In genomic region chrX:33906971-33907370, GRCh38 we compare ENCODE assay signal across 26 cellular contexts.
DNase-seq lines count a peak whose midpoint lies in the region; ATAC-seq and TF ChIP-seq lines count a peak whose summit lies in the region.
"Had no signal": no experiment of that assay in that cellular context is flagged by ENCODE, and none has a peak within 500 bp of the region (broad histone marks: within the 10 kb centered on the region; RNA-seq: fewer than 3 reads in every experiment).

No MANE protein-coding gene starts in this region.

- no peaks in the 10 kb centered on the region for H3K27me3 Mint-ChIP-seq in progenitor cell of endocrine pancreas

- no peak for ATAC-seq in HG03432 (IDR thresholded peaks at IDR 0.05; ENCODE audit: unreplicated experiment)
- ATAC-seq: A549; CD8-positive, alpha-beta T cell; Panc1; T-cell had no signal

- peaks cover 52% of the 10 kb centered on the region for H3K4me1 ChIP-seq in HUES48 (ENCODE audit: control insufficient read depth, insufficient read depth, low read length)
- H3K4me1 ChIP-seq: A549, HAP-1 had no signal

- H3K9me3 Mint-ChIP-seq in progenitor cell of endocrine pancreas (ENCODE audit: low read depth): peaks cover 24% of the 10 kb centered on the region
- H3K9me3 Mint-ChIP-seq: CD8-positive, alpha-beta T cell had no signal

- H3K4me3 ChIP-seq in HUES48 (ENCODE audit: low read depth, low read length): peak overlapping the region; percentile 22; the same call in 1 of the 2 replicates
- H3K4me3 ChIP-seq: A549, HAP-1 had no signal

- H3K36me3 ChIP-seq in HUES48 (ENCODE audit: control insufficient read depth, insufficient read depth, low read length): no peaks in the 10 kb centered on the region
- H3K36me3 ChIP-seq: HAP-1 had no signal

- H3K9me3 ChIP-seq in HUES48 (ENCODE audit: control insufficient read depth, insufficient read depth, low read length): no peaks in the 10 kb centered on the region
- H3K9me3 ChIP-seq: A549, HAP-1 had no signal

- peak overlapping the region; percentile 37 for H3K27ac ChIP-seq in HUES48 (ENCODE audit: low read depth, low read length)
- H3K27ac ChIP-seq: A549, RWPE1 had no signal

- no peak for TF ChIP-seq CTCF in progenitor cell of endocrine pancreas (IDR thresholded peaks at IDR 0.05; ENCODE audit: unreplicated experiment)

- peaks cover 7% of the 10 kb centered on the region for H3K36me3 Mint-ChIP-seq in progenitor cell of endocrine pancreas (ENCODE audit: insufficient read depth)
- H3K36me3 Mint-ChIP-seq: CD8-positive, alpha-beta T cell; T-cell had no signal

- peaks cover 14% of the 10 kb centered on the region for H3K27me3 ChIP-seq in HUES48 (ENCODE audit: control insufficient read depth, insufficient read depth, low read length)

- H3K4me3 Mint-ChIP-seq in progenitor cell of endocrine pancreas (ENCODE audit: low read depth): peak overlapping the region; percentile 1
- H3K4me3 Mint-ChIP-seq: CD8-positive, alpha-beta T cell; HFFc6; T-cell had no signal

- peaks cover 50% of the 10 kb centered on the region for H3K4me1 Mint-ChIP-seq in progenitor cell of endocrine pancreas (ENCODE audit: low read depth)
- H3K4me1 Mint-ChIP-seq: T-cell had no signal

- H3K27ac Mint-ChIP-seq in progenitor cell of endocrine pancreas: peak overlapping the region; percentile 75
- H3K27ac Mint-ChIP-seq: CD8-positive, alpha-beta T cell; HFFc6; T-cell had no signal

- DNase-seq in ELF-1 (ENCODE audit: low read depth, low spot score): peak; percentile 79
- peak; percentile 2 for DNase-seq in left kidney (ENCODE audit: low read depth, low spot score)
- no peak for DNase-seq in progenitor cell of endocrine pancreas (ENCODE audit: low spot score, unreplicated experiment)
- no peak for DNase-seq in NOMO-1 (lab: John Stamatoyannopoulos, UW; ENCODE audit: unreplicated experiment in 2 of 2)
- DNase-seq in GM19240 (ENCODE audit: insufficient read length, low spot score): no peak
- DNase-seq: C1 segment of cervical spinal cord; CD8-positive, alpha-beta T cell; DMS79 treated with DMSO at 0.1 percent for 48 hours; HFFc6; NCI-H1092; NCI-H1417 treated with DMSO at 0.1 percent for 48 hours; NCI-H1694 treated with DMSO at 0.1 percent for 48 hours; NCI-H2081; NCI-H2171 treated with DMSO at 0.1 percent for 48 hours; NCI-H345; NCI-H510A treated with DMSO at 0.1 percent for 48 hours; NCI-H774; NK-92 treated with Interleukin-12 subunit alpha and Interleukin-12 subunit beta, amount 100 ng/mL, for 24 hours; SHP77; T-cell had no signal

- no peak overlapping the region for H3K9ac ChIP-seq in HUES48 (ENCODE audit: low read depth, low read length)

Comparison
In these comparisons a context has a peak if more than half of its experiments do, and no peak if none do; other contexts are left out.
1. DNase-seq: peak in ELF-1 (single experiment) and left kidney (single experiment); none in progenitor cell of endocrine pancreas (single experiment), NOMO-1 (0 of 2) and GM19240 (single experiment).